23 cellular contexts compared by ENCODE assay signal in the genomic region with DNA sequence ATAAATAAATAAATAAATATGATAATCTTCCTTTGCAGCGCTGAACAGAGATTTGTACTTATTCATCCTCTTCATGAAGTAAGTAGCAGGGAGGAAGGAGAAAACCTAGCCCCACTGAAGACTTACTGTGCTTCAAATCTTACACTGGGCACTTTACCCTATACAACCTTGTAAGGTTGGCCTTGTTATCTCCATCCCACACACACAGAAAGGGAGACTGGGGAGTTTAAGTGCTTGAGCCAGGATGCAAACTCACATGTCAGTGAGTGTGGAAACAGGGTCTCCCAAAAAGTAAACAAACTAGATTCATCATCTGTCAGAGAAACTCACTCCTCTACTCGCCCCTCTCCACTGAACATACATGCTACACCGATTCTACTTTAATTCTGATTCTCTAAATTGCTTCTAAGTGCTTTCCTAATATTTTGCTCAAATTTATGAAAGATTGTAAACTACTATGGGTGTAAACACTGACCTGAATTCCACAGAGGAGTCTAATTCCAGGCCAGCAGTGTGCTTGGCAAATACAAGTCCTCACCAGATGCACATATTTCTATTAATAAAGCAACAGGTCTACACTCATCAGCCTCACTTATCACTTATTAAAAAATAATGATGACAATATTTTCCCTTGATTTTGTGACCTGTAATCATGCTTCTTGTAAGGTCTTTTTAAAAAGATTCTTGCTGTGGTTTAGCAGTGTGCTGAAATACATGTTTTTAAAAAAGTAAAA.
DNase-seq lines count a peak whose midpoint lies in the region; ATAC-seq, FAIRE-seq and TF ChIP-seq lines count a peak whose summit lies in the region.
"Had no signal": no experiment of that assay in that cellular context is flagged by ENCODE, and none has a peak within 500 bp of the region (broad histone marks: within the 10 kb centered on the region; RNA-seq: fewer than 3 reads in every experiment).

No MANE protein-coding gene starts in this region.

- no peaks in the 10 kb centered on the region for H3K9me3 ChIP-seq in OCI-LY7 (ENCODE audit: low read length)
- H3K9me3 ChIP-seq in osteoblast (ENCODE audit: low read depth, low read length): no peaks in the 10 kb centered on the region
- no peaks in the 10 kb centered on the region for H3K9me3 ChIP-seq in upper lobe of left lung
- H3K9me3 ChIP-seq in aorta (ENCODE audit: control insufficient read depth, low read length): no peaks in the 10 kb centered on the region
- H3K9me3 ChIP-seq: Caco-2, MG63 had no signal

- DNase-seq in G401 (ENCODE audit: low spot score): peak; percentile 66
- no peak for DNase-seq in OCI-LY7 (ENCODE audit: low spot score)
- DNase-seq in osteoblast (ENCODE audit: insufficient read length, low spot score, missing footprints): peak; percentile 50
- DNase-seq in cerebellar cortex (ENCODE audit: low spot score): no peak
- no peak for DNase-seq in GM03348 (ENCODE audit: low spot score)
- DNase-seq in upper lobe of left lung: no peak
- no peak for DNase-seq in aorta
- DNase-seq: Caco-2; CD4-positive, alpha-beta memory T cell; GDM1; H9; HFFc6; MG63; NCI-H1417; NCI-H1694 treated with DMSO at 0.1 percent for 48 hours; NCI-H2081 treated with DMSO at 0.1 percent for 48 hours; NCI-H2171 treated with DMSO at 0.1 percent for 48 hours; NCI-H446; NCI-H526; PC-3; SHP77 had no signal

- no peak for TF ChIP-seq EP300 in upper lobe of left lung (IDR thresholded peaks at IDR 0.05)

- no TSS peak for BruUV-seq in OCI-LY7 (replicated peaks; lab: Mats Ljungman, UMichigan)

- H3K36me3 ChIP-seq in OCI-LY7 (ENCODE audit: insufficient read depth, low read length) (peaks cover 11% of the 10 kb centered on the region; the same call in 1 of the 2 replicates), osteoblast (ENCODE audit: insufficient read depth, low read length) (peaks cover 5% of the 10 kb centered on the region), upper lobe of left lung (no peaks in the 10 kb centered on the region), aorta (ENCODE audit: control insufficient read depth in 1 of 2, insufficient read depth in 2 of 2, low read length in 1 of 2) (no peaks in the 10 kb centered on the region)
- H3K36me3 ChIP-seq: MG63 had no signal

- CTCF ChIA-PET in OCI-LY7 (lab: Charles Lee; ENCODE audit: unreplicated experiment): no interaction called here

- 79 to 83% methylated on average over 3 of the region's 3 CpGs for WGBS in upper lobe of left lung, 2 donors
- WGBS in aorta, 2 donors: 86 to 88% methylated on average over 3 of the region's 3 CpGs

- no peak for ATAC-seq in upper lobe of left lung (ENCODE audit: low FRiP score in 2 of 2)
- ATAC-seq in aorta (ENCODE audit: low FRiP score): no peak
- ATAC-seq: PC-3 had no signal

- in situ Hi-C loops in G401 (cut with HindIII; ENCODE audit: low sequenced_read_pairs): no loop called here

- H3K79me2 ChIP-seq in OCI-LY7 (ENCODE audit: insufficient read depth, low read depth, low read length): peaks cover 35% of the 10 kb centered on the region
- H3K79me2 ChIP-seq in osteoblast (ENCODE audit: insufficient read depth, low read length): peaks cover 22% of the 10 kb centered on the region

- no peak for TF ChIP-seq CTCF in OCI-LY7 (conservative IDR thresholded peaks at IDR 0.05; ENCODE audit: low read length)
- no peak for TF ChIP-seq CTCF in osteoblast (IDR thresholded peaks at IDR 0.05; ENCODE audit: extremely low read depth, low read depth, low read length)
- no peak for TF ChIP-seq CTCF in upper lobe of left lung (IDR thresholded peaks at IDR 0.05)

- H3K4me1 ChIP-seq in OCI-LY7 (ENCODE audit: insufficient read depth, low read length, poor library complexity, severe bottlenecking) (peaks cover 83% of the 10 kb centered on the region), osteoblast (ENCODE audit: insufficient read depth, low read length) (peaks cover 8% of the 10 kb centered on the region), upper lobe of left lung (peaks cover 0 to 3% (median 0%) of the 10 kb centered on the region in 4 donors), aorta (ENCODE audit: control insufficient read depth in 1 of 2, insufficient read depth in 2 of 2, low read length in 2 of 2) (peaks cover 0 to 3% of the 10 kb centered on the region in 2 donors)
- H3K4me1 ChIP-seq: Caco-2 had no signal

- no peaks in the 10 kb centered on the region for H3K9me2 ChIP-seq in OCI-LY7 (ENCODE audit: insufficient read depth, low read length)

- POLR2A ChIA-PET in OCI-LY7 (lab: Charles Lee): interaction anchor here (1.2 kb wide), 1 partner anchor 10 kb away, joined by 6 read pairs; no protein-coding TSS in a partner anchor

- no peak for TF ChIP-seq POLR2A in upper lobe of left lung (IDR thresholded peaks at IDR 0.05)

- H3K4me3 ChIP-seq in OCI-LY7 (ENCODE audit: low read depth, low read length, poor library complexity, severe bottlenecking): peak overlapping the region; percentile 46
- no peak overlapping the region for H3K4me3 ChIP-seq in osteoblast (ENCODE audit: insufficient read depth, low read length)
- H3K4me3 ChIP-seq in upper lobe of left lung: no peak overlapping the region
- no peak overlapping the region for H3K4me3 ChIP-seq in aorta (ENCODE audit: low read length in 2 of 2)
- H3K4me3 ChIP-seq: BLaER1 treated with 17β-estradiol and CSF1 and Interleukin-3, amounts not matched to agents 10 nM and 100 nM; MG63 had no signal

- H3K27ac ChIP-seq in OCI-LY7 (ENCODE audit: low read depth, low read length, poor library complexity, severe bottlenecking) (peak overlapping the region; percentile 85), osteoblast (ENCODE audit: low read depth, low read length) (no peak overlapping the region), upper lobe of left lung (no peak overlapping the region), aorta (ENCODE audit: low read depth in 1 of 2, low read length in 2 of 2) (no peak overlapping the region)

- H2AFZ ChIP-seq in OCI-LY7 (ENCODE audit: low read length) (no peak overlapping the region), osteoblast (ENCODE audit: low read length) (no peak overlapping the region)

- FAIRE-seq in islet of Langerhans (lab: Jason Lieb, UNC): peak; percentile 30

- H3K4me2 ChIP-seq in OCI-LY7 (ENCODE audit: low read length): peak overlapping the region; percentile 76
- H3K4me2 ChIP-seq in osteoblast (ENCODE audit: insufficient read depth, low read length): no peak overlapping the region

- intact Hi-C loops in OCI-LY7 (cut with micrococcal nuclease; ENCODE audit: unreplicated experiment): no loop called here
- intact Hi-C loops in aorta (cut with DNase I): no loop called here

- H4K20me1 ChIP-seq in OCI-LY7 (ENCODE audit: insufficient read depth, low read length) (no peaks in the 10 kb centered on the region), osteoblast (ENCODE audit: insufficient read depth, low read length) (peaks cover 6% of the 10 kb centered on the region)

- H3K27me3 ChIP-seq in osteoblast (ENCODE audit: insufficient read depth, low read length): no peaks in the 10 kb centered on the region
- no peaks in the 10 kb centered on the region for H3K27me3 ChIP-seq in upper lobe of left lung
- H3K27me3 ChIP-seq in aorta (ENCODE audit: control insufficient read depth in 1 of 2, insufficient read depth in 2 of 2, low read length in 1 of 2): no peaks in the 10 kb centered on the region
- H3K27me3 ChIP-seq: BLaER1 treated with 17β-estradiol and CSF1 and Interleukin-3, amounts not matched to agents 10 nM and 100 nM; MG63 had no signal

Comparison
In these comparisons a context has a peak if more than half of its experiments do, and no peak if none do; other contexts are left out.
1. DNase-seq: peak in G401 (single experiment) and osteoblast (single experiment); none in OCI-LY7 (single experiment), cerebellar cortex (single experiment), GM03348 (single experiment), upper lobe of left lung (0 of 2) and aorta (0 of 2).